In genomic region chr17:50459081-50459676, GRCh38 we compare ENCODE assay signal across 13 cellular contexts. TPM values are rescaled to one million over a fixed set of nuclear protein-coding genes. Genes with fewer than 3 reads are reported as not detected.
DNase-seq lines count a peak whose midpoint lies in the region.
"Had no signal": no experiment of that assay in that cellular context is flagged by ENCODE, and none has a peak within 500 bp of the region (broad histone marks: within the 10 kb centered on the region; RNA-seq: fewer than 3 reads in every experiment).

No MANE protein-coding gene starts in this region.

- peak overlapping the region; percentile 34 for H3K27ac ChIP-seq in epithelial cell of prostate

- peak; percentile 56 for DNase-seq in EH (ENCODE audit: low read depth)
- DNase-seq in NCI-H2029 (lab: John Stamatoyannopoulos, UW), result peak; percentile 91
- DNase-seq in epithelial cell of prostate (ENCODE audit: low read depth, low spot score), result peak; percentile 57
- peak; percentile 74 for DNase-seq in renal cortical epithelial cell (ENCODE audit: low read depth)
- DNase-seq in NCI-H1930 (lab: John Stamatoyannopoulos, UW), result no peak
- no peak for DNase-seq in NCI-H526 (lab: John Stamatoyannopoulos, UW)
- DNase-seq in activated CD4-positive, alpha-beta T cell treated with anti-CD3 and anti-CD28 coated beads, Interleukin-2, amount 50 U/mL, for 4 hours, result no peak
- DNase-seq: activated gamma-delta T cell treated with Interleukin-2 at 50 U/mL for 16 hours; NCI-H1105 treated with DMSO at 0.1 percent for 48 hours; stimulated activated naive CD4-positive, alpha-beta T cell treated with Interleukin-2 at 50 U/mL for 16 hours; T-cell had no signal

RNA-seq across cellular contexts. Expression of gene CHAD, which starts 9.5 kb away (rescaled TPM):
- not detected in 2 replicates for total RNA-seq in renal cortical epithelial cell
- total RNA-seq: fibroblast of lung, kidney epithelial cell, T-cell had no signal

RNA-seq across cellular contexts. Expression of gene RSAD1, which starts 19.5 kb away (rescaled TPM):
- 9.2 and 14.6 TPM in 2 replicates for total RNA-seq in renal cortical epithelial cell

RNA-seq across cellular contexts. Expression of gene ACSF2, which starts 33.2 kb away (rescaled TPM):
- 32.5 and 44.5 TPM in 2 replicates for total RNA-seq in renal cortical epithelial cell

RNA-seq across cellular contexts. Expression of gene MYCBPAP, which starts 49.1 kb away (rescaled TPM):
- 0.30 TPM in 1 of 2 replicates, not detected in the other for total RNA-seq in renal cortical epithelial cell

Comparison
In these comparisons a context has a peak if more than half of its experiments do, and no peak if none do; other contexts are left out.
1. DNase-seq: peak in EH (single experiment), NCI-H2029 (single experiment), epithelial cell of prostate (single experiment) and renal cortical epithelial cell (single experiment); none in NCI-H1930 (0 of 2), NCI-H526 (0 of 2) and activated CD4-positive, alpha-beta T cell treated with anti-CD3 and anti-CD28 coated beads, Interleukin-2, amount 50 U/mL, for 4 hours (0 of 2).